8 cellular contexts compared by ENCODE assay signal in the genomic region with DNA sequence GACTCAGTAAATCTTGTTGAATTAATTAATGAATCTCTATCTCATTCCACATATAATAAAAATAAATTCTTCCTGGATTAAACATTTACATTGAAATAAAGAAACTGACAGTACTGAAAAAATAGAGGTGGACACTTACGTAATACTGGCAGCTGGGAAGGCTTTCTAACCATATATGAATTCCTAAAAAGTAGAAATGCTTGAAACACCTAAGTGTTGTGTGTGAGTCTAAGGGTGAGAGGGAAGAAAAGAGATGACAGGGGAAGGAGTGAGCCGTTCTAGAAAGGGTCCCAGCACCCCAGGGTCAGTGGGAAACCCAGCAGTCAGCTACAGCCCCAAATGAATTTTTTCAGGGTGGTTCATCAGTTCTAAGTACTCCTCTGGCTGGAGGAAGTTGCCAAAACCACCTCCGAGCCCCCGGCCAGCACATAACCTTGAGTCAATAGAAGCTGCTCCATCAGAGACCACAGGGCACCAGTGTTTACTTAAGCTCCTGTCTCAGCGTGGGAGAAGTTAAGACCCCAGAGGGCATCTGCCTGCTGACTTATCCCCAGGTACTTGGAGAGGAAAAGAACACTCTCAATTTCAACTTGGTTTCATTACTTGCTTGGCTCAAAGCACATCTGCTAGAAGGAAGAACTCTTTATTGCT. TPM values are rescaled to one million over a fixed set of nuclear protein-coding genes. Genes with fewer than 3 reads are reported as not detected.
DNase-seq lines count a peak whose midpoint lies in the region; ATAC-seq and TF ChIP-seq lines count a peak whose summit lies in the region.
"Had no signal": no experiment of that assay in that cellular context is flagged by ENCODE, and none has a peak within 500 bp of the region (broad histone marks: within the 10 kb centered on the region; RNA-seq: fewer than 3 reads in every experiment).

No MANE protein-coding gene starts in this region.

- no peak overlapping the region for H3K9ac ChIP-seq in colonic mucosa (ENCODE audit: low read depth in 2 of 2, low read length in 2 of 2)

- in situ Hi-C loops in gastrocnemius medialis (cut with MboI; ENCODE audit: low sequenced_read_pairs in 4 of 4): no loop called here

- no peaks in the 10 kb centered on the region for H3K27me3 ChIP-seq in colonic mucosa
- no peaks in the 10 kb centered on the region for H3K27me3 ChIP-seq in gastrocnemius medialis

- H3K4me3 ChIP-seq in NB4 (ENCODE audit: low read depth, low read length) (peak overlapping the region; percentile 34), colonic mucosa (no peak overlapping the region), gastrocnemius medialis (no peak overlapping the region)

- H3K36me3 ChIP-seq in colonic mucosa (no peaks in the 10 kb centered on the region), gastrocnemius medialis (no peaks in the 10 kb centered on the region)

- H3K4me1 ChIP-seq in colonic mucosa: no peaks in the 10 kb centered on the region
- peaks cover 60 to 69% of the 10 kb centered on the region in 2 donors for H3K4me1 ChIP-seq in gastrocnemius medialis

- intact Hi-C loops in colonic mucosa (cut with DNase I) (no loop called here), gastrocnemius medialis (cut with DNase I; ENCODE audit: low total_unique reads) (no loop called here)

- peak overlapping the region; percentile 77 for H3K27ac ChIP-seq in colonic mucosa
- H3K27ac ChIP-seq in gastrocnemius medialis: peak overlapping the region; percentile 43 to 70 (median 59)

- H3K9me3 ChIP-seq in colonic mucosa: no peaks in the 10 kb centered on the region
- no peaks in the 10 kb centered on the region for H3K9me3 ChIP-seq in gastrocnemius medialis

- ATAC-seq in gastrocnemius medialis (no peak), left lobe of liver (no peak)

- DNase-seq in ELR (ENCODE audit: low read depth): peak; percentile 89
- DNase-seq in NB4 (ENCODE audit: low read depth): peak; percentile 82
- DNase-seq in colonic mucosa: no peak
- DNase-seq in gastrocnemius medialis: no peak
- no peak for DNase-seq in NCI-H446 (lab: John Stamatoyannopoulos, UW)
- DNase-seq in left lobe of liver (ENCODE audit: low spot score): no peak
- DNase-seq in amniotic stem cell (lab: John Stamatoyannopoulos, UW): no peak
- DNase-seq: NCI-H187 had no signal

- no peak for TF ChIP-seq CTCF in NB4 (IDR thresholded peaks at IDR 0.05; ENCODE audit: low read depth, low read length)
- TF ChIP-seq CTCF in colonic mucosa (IDR thresholded peaks at IDR 0.05): no peak
- TF ChIP-seq CTCF in gastrocnemius medialis (IDR thresholded peaks at IDR 0.05 in 4 of 5, conservative IDR thresholded peaks at IDR 0.05 in 1 of 5): no peak

- TF ChIP-seq POLR2A in NB4 (IDR thresholded peaks at IDR 0.05; ENCODE audit: extremely low read depth, insufficient read length) (no peak), gastrocnemius medialis (IDR thresholded peaks at IDR 0.05) (no peak)

RNA-seq across cellular contexts. Expression of gene GAB3, which starts 18.3 kb away (rescaled TPM):
- total RNA-seq in colonic mucosa (1 to 10 TPM; 1.2 to 1.4 TPM), gastrocnemius medialis (1 to 10 TPM in 3 of 4 donors, under 1 TPM in 1; 0.92 to 2.2 (median 1.1) TPM), left lobe of liver (0.73 TPM)

RNA-seq across cellular contexts. Expression of gene DKC1, which starts 30.1 kb away (rescaled TPM):
- total RNA-seq in colonic mucosa (10 to 100 TPM; 28.5 to 55.0 TPM), gastrocnemius medialis (10 to 100 TPM; 17.8 to 34.1 (median 21.7) TPM), left lobe of liver (9.6 TPM)

Comparison
In these comparisons a context has a peak if more than half of its experiments do, and no peak if none do; other contexts are left out.
1. DNase-seq: peak in ELR (single experiment) and NB4 (single experiment); none in colonic mucosa (single experiment), gastrocnemius medialis (0 of 2), NCI-H446 (0 of 2), left lobe of liver (single experiment) and amniotic stem cell (single experiment).